Comparison of ENCODE assay signal across 10 cellular contexts in the genomic region with DNA sequence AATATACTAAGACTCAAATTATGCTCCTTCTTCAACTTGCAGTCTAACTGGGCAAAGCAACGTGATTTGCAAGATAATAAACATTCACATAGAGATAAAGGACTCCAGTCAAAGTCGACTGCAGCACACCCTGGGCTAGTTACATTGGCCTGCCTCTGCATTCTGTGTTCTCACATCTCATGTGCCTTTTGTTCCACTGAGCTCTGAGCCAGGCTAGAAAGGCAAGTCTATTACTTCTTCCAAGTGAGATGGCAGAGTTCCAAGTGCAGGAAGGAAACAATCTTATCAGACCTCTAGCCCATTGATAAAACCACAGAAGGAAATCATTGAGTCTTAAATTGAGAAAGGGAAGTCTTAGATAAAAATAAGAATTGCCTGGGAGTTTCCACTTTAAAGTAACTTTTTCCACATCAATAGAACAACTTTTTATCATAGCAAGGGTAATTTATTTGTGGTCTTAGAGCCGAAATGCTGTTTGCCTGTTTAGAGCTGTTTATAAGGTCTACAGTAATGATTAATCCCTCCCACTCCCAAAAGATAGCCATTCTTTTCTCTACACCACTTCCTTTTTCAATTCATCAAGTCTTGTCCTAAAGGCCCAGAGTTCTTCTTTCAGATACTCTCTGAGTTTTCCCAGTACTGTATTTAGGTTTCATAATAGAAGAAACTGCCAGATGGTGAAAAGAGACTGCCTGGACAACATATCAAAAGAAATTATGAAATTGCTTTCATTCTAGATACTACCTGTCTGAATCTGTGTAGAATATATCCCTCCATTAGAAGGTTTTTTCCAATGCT.
DNase-seq lines count a peak whose midpoint lies in the region; ATAC-seq, FAIRE-seq and TF ChIP-seq lines count a peak whose summit lies in the region.
"Had no signal": no experiment of that assay in that cellular context is flagged by ENCODE, and none has a peak within 500 bp of the region (broad histone marks: within the 10 kb centered on the region; RNA-seq: fewer than 3 reads in every experiment).

No MANE protein-coding gene starts in this region.

- no peaks in the 10 kb centered on the region for H3K36me3 ChIP-seq in right atrium auricular region
- no peaks in the 10 kb centered on the region for H3K36me3 ChIP-seq in thyroid gland

- peak in 1 of 3 donors; percentile 12 for DNase-seq in right cardiac atrium
- DNase-seq in right atrium auricular region (ENCODE audit: low spot score), result no peak
- peak; percentile 60 for DNase-seq in astrocyte of the hippocampus (ENCODE audit: low read depth, low spot score)
- no peak for DNase-seq in RCC 7860 (ENCODE audit: low spot score)
- no peak for DNase-seq in UCSD-AML1 (lab: John Stamatoyannopoulos, UW; ENCODE audit: unreplicated experiment)
- DNase-seq in DMS 273 treated with DMSO at 0.1 percent for 48 hours (lab: John Stamatoyannopoulos, UW), result no peak
- no peak for DNase-seq in thyroid gland
- DNase-seq: activated T-cell treated with anti-CD3 and anti-CD28 coated beads, Interleukin-2, amount 50 U/mL, for 72 hours had no signal

- H3K4me3 ChIP-seq in right cardiac atrium (ENCODE audit: low read length) (no peak overlapping the region), right atrium auricular region (no peak overlapping the region), thyroid gland (replicated peaks in 1 of 3) (no peak overlapping the region)

- H3K27ac ChIP-seq in right cardiac atrium (ENCODE audit: low read length), result no peak overlapping the region
- no peak overlapping the region for H3K27ac ChIP-seq in right atrium auricular region
- no peak overlapping the region for H3K27ac ChIP-seq in thyroid gland

- H3K9me3 ChIP-seq in right cardiac atrium (ENCODE audit: control insufficient read depth, low read length), result no peaks in the 10 kb centered on the region
- no peaks in the 10 kb centered on the region for H3K9me3 ChIP-seq in right atrium auricular region
- no peaks in the 10 kb centered on the region for H3K9me3 ChIP-seq in thyroid gland

- no peak for FAIRE-seq in RCC 7860 (lab: Jason Lieb, UNC)

- TF ChIP-seq CTCF in right atrium auricular region (IDR thresholded peaks at IDR 0.05), result no peak
- no peak for TF ChIP-seq CTCF in thyroid gland (IDR thresholded peaks at IDR 0.05)

- 6% methylated on average over 3 of the region's 3 CpGs for WGBS in right cardiac atrium
- 26 to 30% methylated on average over 3 of the region's 3 CpGs for WGBS in thyroid gland, 2 donors

- no peak for TF ChIP-seq POLR2A in thyroid gland (IDR thresholded peaks at IDR 0.05)

- intact Hi-C loops in right cardiac atrium (cut with DNase I), result no loop called here
- intact Hi-C loops in thyroid gland (cut with DNase I), result no loop called here

- H3K27me3 ChIP-seq in right cardiac atrium (ENCODE audit: control insufficient read depth, insufficient read depth) (no peaks in the 10 kb centered on the region), right atrium auricular region (no peaks in the 10 kb centered on the region), thyroid gland (no peaks in the 10 kb centered on the region)

- ATAC-seq in right cardiac atrium, result peak; percentile 81 to 98
- peak; percentile 65 for ATAC-seq in HG03108 (IDR thresholded peaks at IDR 0.05; ENCODE audit: unreplicated experiment)
- ATAC-seq: activated T-cell treated with anti-CD3 and anti-CD28 coated beads, Interleukin-2, amount 50 U/mL, for 72 hours; Panc1 had no signal

- H3K4me1 ChIP-seq in right cardiac atrium (ENCODE audit: control insufficient read depth, insufficient read depth, low read length) (no peaks in the 10 kb centered on the region), right atrium auricular region (no peaks in the 10 kb centered on the region), thyroid gland (no peaks in the 10 kb centered on the region)
